ENCODE assay signal across 18 cellular contexts in the genomic region with DNA sequence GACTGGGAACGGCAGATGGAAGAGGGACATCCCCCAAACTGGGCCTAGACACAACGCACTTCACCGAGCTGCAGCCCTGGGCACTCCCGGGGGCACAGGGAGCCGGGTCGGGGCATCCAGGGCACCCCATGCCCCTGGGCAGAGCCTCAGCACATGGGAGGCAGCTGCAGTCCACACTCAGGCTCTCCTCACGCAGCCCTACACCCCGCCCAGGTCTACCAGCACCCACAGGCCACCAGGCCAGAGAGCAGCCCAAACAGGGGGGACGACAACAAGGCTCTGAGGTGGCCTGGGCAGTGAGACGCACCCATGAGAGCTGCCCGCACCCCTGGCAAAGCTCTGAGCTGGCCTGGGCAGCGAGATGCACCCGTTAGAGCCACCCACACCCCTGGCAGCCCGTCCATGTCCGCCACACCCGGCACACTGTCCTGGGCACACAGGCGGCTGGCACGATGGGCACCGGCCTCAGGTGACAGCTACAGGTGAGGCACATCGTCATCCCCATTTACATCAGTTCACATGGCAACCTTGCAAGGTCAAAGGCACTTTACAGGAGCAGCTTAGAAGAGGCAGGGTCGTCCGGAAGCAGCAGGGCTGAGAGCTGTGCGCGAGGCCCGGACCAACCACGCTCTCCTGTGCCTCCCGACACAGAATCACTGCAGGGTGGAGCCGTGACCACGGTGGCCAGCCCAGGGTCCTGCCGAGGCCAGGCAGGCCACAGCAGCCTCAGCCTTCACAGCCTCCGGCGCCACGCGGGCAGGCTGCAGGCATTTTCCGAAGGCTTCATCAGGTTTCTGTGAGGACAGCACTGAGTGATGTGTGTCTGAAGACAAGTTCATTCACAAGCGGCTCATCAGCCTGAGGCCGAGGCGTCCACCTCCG.
DNase-seq lines count a peak whose midpoint lies in the region; ATAC-seq and TF ChIP-seq lines count a peak whose summit lies in the region.
"Had no signal": no experiment of that assay in that cellular context is flagged by ENCODE, and none has a peak within 500 bp of the region (broad histone marks: within the 10 kb centered on the region; RNA-seq: fewer than 3 reads in every experiment).

No MANE protein-coding gene starts in this region.

- H3K4me1 Mint-ChIP-seq in CD14-positive monocyte (no peaks in the 10 kb centered on the region), activated B cell treated with CpG ODN at 0.5 μM for 24 hours (peaks cover 35% of the 10 kb centered on the region)

- H3K4me3 ChIP-seq in transverse colon, result no peak overlapping the region
- H3K4me3 ChIP-seq: adrenal gland, HAP-1, left lung had no signal

- H3K27ac ChIP-seq in transverse colon, result no peak overlapping the region
- H3K27ac ChIP-seq: adrenal gland, left lung had no signal

- ATAC-seq in activated B cell treated with CpG ODN at 0.5 μM for 24 hours (ENCODE audit: low read depth) (no peak), left colon (no peak), HG03139 (IDR thresholded peaks at IDR 0.05; ENCODE audit: unreplicated experiment) (no peak)
- ATAC-seq: left lung had no signal

- TF ChIP-seq POLR2A in transverse colon (IDR thresholded peaks at IDR 0.05), result no peak

- in situ Hi-C loops in transverse colon (cut with MboI; ENCODE audit: low pct_ligation_motif_present in 1 of 4, low pct_unique_long_range_greater_than_20kb in 1 of 4, low sequenced_read_pairs in 3 of 4) (no loop called here), ACHN (cut with HindIII; ENCODE audit: low pct_ligation_motif_present, low pct_unique_long_range_greater_than_20kb, low sequenced_read_pairs) (no loop called here)

- WGBS in transverse colon (ENCODE audit: low coverage in 1 of 2), 2 donors, result 92% methylated on average over 33 of the region's 39 CpGs; no CpG with 5 or more reads in 1 of the 2 donors

- intact Hi-C loops in CD14-positive monocyte (cut with micrococcal nuclease), result no loop called here
- intact Hi-C loops in activated B cell treated with CpG ODN at 0.5 μM for 24 hours (cut with micrococcal nuclease), result no loop called here
- intact Hi-C loops in left colon (cut with DNase I, micrococcal nuclease), result no loop called here
- intact Hi-C loops in posterior vena cava (cut with DNase I), result loop anchor here in 1 of 2 donors (2.0 kb wide), 1 partner anchor 39 kb away; no protein-coding TSS in a partner anchor
- intact Hi-C loops in transverse colon (cut with DNase I; ENCODE audit: low total_unique reads), result no loop called here

- POLR2A ChIA-PET in activated B cell treated with CpG ODN at 0.5 μM for 24 hours (lab: Charles Lee), result no interaction called here

- H3K27me3 Mint-ChIP-seq in CD14-positive monocyte (ENCODE audit: low read depth in 3 of 3) (no peaks in the 10 kb centered on the region), activated B cell treated with CpG ODN at 0.5 μM for 24 hours (no peaks in the 10 kb centered on the region)

- CTCF ChIA-PET in activated B cell treated with CpG ODN at 0.5 μM for 24 hours (lab: Charles Lee), result no interaction called here

- no peaks in the 10 kb centered on the region for H3K27me3 ChIP-seq in transverse colon
- H3K27me3 ChIP-seq: adrenal gland, left lung had no signal

- TF ChIP-seq EP300 in transverse colon (IDR thresholded peaks at IDR 0.05; ENCODE audit: low read depth), result no peak

- no peaks in the 10 kb centered on the region for H3K4me1 ChIP-seq in transverse colon
- H3K4me1 ChIP-seq: HAP-1, left lung had no signal

- H3K27ac Mint-ChIP-seq in CD14-positive monocyte (no peak overlapping the region), activated B cell treated with CpG ODN at 0.5 μM for 24 hours (no peak overlapping the region)

- no peaks in the 10 kb centered on the region for H3K9me3 ChIP-seq in transverse colon
- H3K9me3 ChIP-seq: adrenal gland, HAP-1, left lung, SK-N-SH had no signal

- DNase-seq in CD14-positive monocyte (ENCODE audit: low spot score) (peak; percentile 38), activated B cell treated with CpG ODN at 0.5 μM for 24 hours (peak; percentile 10), left colon (peak; percentile 1 to 16), posterior vena cava (ENCODE audit: low spot score) (peak; percentile 75), transverse colon (no peak), ACHN (no peak), KG1 (lab: John Stamatoyannopoulos, UW) (no peak)
- DNase-seq: activated CD4-positive, alpha-beta T cell treated with anti-CD3 and anti-CD28 coated beads, Interleukin-2, amount 50 U/mL, for 1 hour; activated T-cell treated with anti-CD3 and anti-CD28 coated beads, Interleukin-2, amount 50 U/mL, for 48 hours; central memory CD4-positive, alpha-beta T cell; NCI-H187 treated with DMSO at 0.1 percent for 48 hours; NCI-H510A treated with DMSO at 0.1 percent for 48 hours; SK-N-SH; T1000 had no signal

- TF ChIP-seq CTCF in CD14-positive monocyte (IDR thresholded peaks at IDR 0.05), result no peak
- TF ChIP-seq CTCF in activated B cell treated with CpG ODN at 0.5 μM for 24 hours (IDR thresholded peaks at IDR 0.05), result no peak
- no peak for TF ChIP-seq CTCF in transverse colon (IDR thresholded peaks at IDR 0.05)

- H3K36me3 ChIP-seq in transverse colon, result no peaks in the 10 kb centered on the region
- H3K36me3 ChIP-seq: adrenal gland, HAP-1 had no signal

- H3K36me3 Mint-ChIP-seq in CD14-positive monocyte (peaks cover 16 to 39% of the 10 kb centered on the region in 2 donors), activated B cell treated with CpG ODN at 0.5 μM for 24 hours (ENCODE audit: low read depth) (peaks cover 20% of the 10 kb centered on the region)

- H3K4me3 Mint-ChIP-seq in CD14-positive monocyte (no peak overlapping the region), activated B cell treated with CpG ODN at 0.5 μM for 24 hours (no peak overlapping the region)

- H3K9me3 Mint-ChIP-seq in CD14-positive monocyte (peaks cover 0 to 2% (median 0%) of the 10 kb centered on the region in 7 donors), activated B cell treated with CpG ODN at 0.5 μM for 24 hours (no peaks in the 10 kb centered on the region)

Comparison
In these comparisons a context has a peak if more than half of its experiments do, and no peak if none do; other contexts are left out.
1. DNase-seq: peak in CD14-positive monocyte (single experiment), activated B cell treated with CpG ODN at 0.5 μM for 24 hours (single experiment), left colon (2 of 2) and posterior vena cava (single experiment); none in transverse colon (single experiment), ACHN (single experiment) and KG1 (single experiment).